Comparison of ENCODE assay signal across 8 cellular contexts in the genomic region with DNA sequence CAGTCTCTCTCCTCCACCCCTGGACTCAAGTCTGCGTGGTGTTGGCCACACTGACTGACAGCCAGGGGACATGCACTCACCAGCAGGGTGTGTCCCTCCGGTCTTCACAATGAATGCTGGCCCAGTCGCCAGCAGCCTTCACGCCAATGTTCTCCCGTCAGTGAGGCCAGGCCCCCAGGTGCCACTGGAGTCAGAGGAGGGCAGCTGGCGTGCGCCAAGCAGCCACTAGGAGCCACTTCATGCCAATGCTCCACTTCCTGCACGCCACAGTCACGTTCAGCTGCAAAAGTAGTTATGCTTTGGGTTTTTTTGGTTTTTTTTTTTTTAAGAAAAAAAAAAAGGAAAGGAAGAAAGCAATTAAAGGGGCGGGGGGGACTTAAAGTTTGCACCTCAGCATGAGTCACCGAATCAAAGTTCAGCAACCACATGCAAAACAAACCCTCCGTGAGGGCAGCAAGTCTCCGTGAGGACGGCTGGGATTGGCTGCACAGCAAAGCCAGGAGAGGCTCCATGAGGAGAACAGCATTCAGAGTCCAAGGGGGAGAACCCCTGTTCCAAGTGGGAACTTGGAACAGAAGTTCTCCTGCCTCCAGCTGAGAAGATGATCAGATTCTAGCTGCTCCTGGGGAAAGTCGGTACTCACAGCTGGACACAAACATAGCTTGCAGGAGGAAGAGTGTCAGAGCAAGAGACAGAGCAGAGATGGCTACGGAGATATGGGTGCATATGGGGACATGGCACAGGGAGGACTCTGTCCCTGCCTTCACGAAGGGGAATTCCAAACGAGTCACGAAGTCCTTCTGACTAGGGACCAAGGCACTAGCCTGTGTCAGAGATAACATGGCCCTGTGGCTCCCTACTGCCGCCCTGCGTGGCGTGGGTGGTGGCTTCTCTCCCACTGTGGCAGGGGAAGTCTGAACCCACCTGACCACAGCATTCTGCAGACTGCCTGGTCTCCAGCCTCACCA. TPM values are rescaled to one million over a fixed set of nuclear protein-coding genes. Genes with fewer than 3 reads are reported as not detected.
DNase-seq lines count a peak whose midpoint lies in the region; ATAC-seq lines count a peak whose summit lies in the region.

Gene ZC3H12D, minus strand, starts transcription at position 282 of the 968 bp plus-strand sequence. CDS start 10,471 bp downstream, outside the sequence.

- DNase-seq in RPMI7951 (ENCODE audit: low read depth) (peak; percentile 93), kidney tubule cell (ENCODE audit: low spot score) (peak; percentile 63), NCI-H1048 (lab: John Stamatoyannopoulos, UW) (no peak), COR-L47 (lab: John Stamatoyannopoulos, UW) (no peak)
- DNase-seq in activated naive CD4-positive, alpha-beta T cell (lab: John Stamatoyannopoulos, UW): peak; percentile 41 to 71 (median 60)
- DNase-seq in stimulated activated CD8-positive, alpha-beta memory T cell treated with anti-CD3 and anti-CD28 coated beads, Interleukin-2, amount 100 ng/mL, for 48 hours (ENCODE audit: low read depth in 2 of 2): peak; percentile 58 to 59

- ATAC-seq in GM18520 (IDR thresholded peaks at IDR 0.05; ENCODE audit: unreplicated experiment): peak; percentile 30
- peak; percentile 52 for ATAC-seq in HG02943 (IDR thresholded peaks at IDR 0.05; ENCODE audit: low read depth, unreplicated experiment)

RNA-seq across cellular contexts. Expression of gene ZC3H12D, which starts in this region (rescaled TPM):
- 0.48 and 0.98 TPM in 2 replicates for total RNA-seq in RPMI7951 (2014; rRNA removed; shearing (Covaris generic))

Comparison
In these comparisons a context has a peak if more than half of its experiments do, and no peak if none do; other contexts are left out.
1. Peak in DNase-seq in RPMI7951; RNA of the gene not detected or under 1 TPM.
2. DNase-seq: peak in activated naive CD4-positive, alpha-beta T cell (4 of 4), kidney tubule cell (single experiment) and stimulated activated CD8-positive, alpha-beta memory T cell treated with anti-CD3 and anti-CD28 coated beads, Interleukin-2, amount 100 ng/mL, for 48 hours (2 of 2); none in NCI-H1048 (single experiment) and COR-L47 (single experiment).